In the genomic region with DNA sequence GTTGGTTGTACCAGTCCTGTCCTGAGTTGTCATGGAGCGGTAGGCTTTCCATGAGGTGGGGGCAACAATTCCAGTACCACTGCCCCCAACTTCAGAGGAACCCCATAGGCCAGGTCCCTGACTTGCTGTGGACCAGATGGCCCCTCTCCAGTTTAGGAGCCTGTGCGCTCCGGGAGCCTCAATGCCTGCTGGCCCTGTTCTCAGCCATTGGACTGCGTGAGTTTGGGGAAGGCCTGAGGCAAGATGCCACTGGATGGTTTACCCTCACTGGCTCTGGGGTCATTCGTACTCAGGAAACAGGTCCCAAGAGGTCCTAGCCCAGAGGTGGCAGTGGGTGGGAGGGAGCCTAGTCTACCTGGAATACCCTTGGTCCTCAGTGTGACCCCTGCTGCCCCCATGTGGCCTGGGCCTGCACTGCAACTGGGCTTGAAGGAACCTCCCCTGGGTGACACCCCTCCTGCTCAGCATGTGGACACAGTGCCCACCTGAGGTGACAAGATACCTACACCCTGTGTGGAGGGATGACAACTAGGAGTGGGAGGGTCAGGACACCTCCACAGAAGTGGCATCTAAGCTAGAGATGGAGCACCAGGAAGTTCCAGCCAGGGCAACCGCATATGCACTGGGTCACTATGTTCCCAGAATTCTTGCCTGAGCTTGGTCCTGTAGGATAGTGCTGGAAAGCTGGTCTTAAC, we compare ENCODE assay signal across 8 cellular contexts. TPM values are rescaled to one million over a fixed set of nuclear protein-coding genes. Genes with fewer than 3 reads are reported as not detected.
DNase-seq lines count a peak whose midpoint lies in the region; ATAC-seq and TF ChIP-seq lines count a peak whose summit lies in the region.

No MANE protein-coding gene starts in this region.

- no peak for TF ChIP-seq POLR2A in HCT116 (IDR thresholded peaks at IDR 0.05; ENCODE audit: borderline replicate concordance, extremely low read depth, insufficient read depth, insufficient read length)

- RAD21 ChIA-PET in HCT116 (lab: Charles Lee; ENCODE audit: low non-redundant PET in 1 of 2, low total read pairs in 2 of 2, uncharacterized antibody in 2 of 2, unreplicated experiment in 2 of 2) = no interaction called here

- H3K79me2 ChIP-seq in HCT116 (ENCODE audit: insufficient read depth, low read length) = no peaks in the 10 kb centered on the region

- no peaks in the 10 kb centered on the region for H4K20me1 ChIP-seq in HCT116 (ENCODE audit: insufficient read depth)

- peak overlapping the region; percentile 52 for H3K27ac ChIP-seq in HCT116 (ENCODE audit: low read depth, low read length)

- H3K4me2 ChIP-seq in HCT116 (ENCODE audit: low read length) = no peak overlapping the region

- H3K9me2 ChIP-seq in HCT116 (ENCODE audit: insufficient read depth) = no peaks in the 10 kb centered on the region

- ATAC-seq in HCT116 = peak; percentile 85

- CTCF ChIA-PET in Calu3 (lab: Charles Lee) (no interaction called here), HCT116 (lab: Charles Lee) (interaction anchor here (1.0 to 3.0 kb wide), 5 partner anchors 16 to 163 kb away, joined by 3 to 26 read pairs (median 6); a partner anchor contains a TSS)
- CTCF ChIA-PET in activated CD4-positive, alpha-beta T cell treated with anti-CD3 and anti-CD28 coated beads, Interleukin-2, amount 10 ng/mL, durations not matched to agents 7 days and 5 days (lab: Charles Lee) = interaction anchor here (0.7 to 1.7 kb wide), 6 partner anchors 9 to 180 kb away, joined by 3 to 10 read pairs (median 3); no protein-coding TSS in a partner anchor

- no TSS peak for BruUV-seq in Calu3 (replicated peaks; lab: Mats Ljungman, UMichigan)
- BruUV-seq in HCT116 (replicated peaks; lab: Mats Ljungman, UMichigan) = no TSS peak

- peak; percentile 97 for DNase-seq in Calu3
- DNase-seq in HCT116 (ENCODE audit: low read depth, low spot score) = peak; percentile 61
- DNase-seq in NCI-H460 (ENCODE audit: extremely low read depth, low read depth) = peak; percentile 56
- peak; percentile 91 for DNase-seq in activated CD4-positive, alpha-beta T cell treated with anti-CD3 and anti-CD28 coated beads, Interleukin-2, amount 10 ng/mL, durations not matched to agents 7 days and 5 days
- peak; percentile 66 for DNase-seq in choroid plexus epithelial cell (ENCODE audit: low read depth)
- peak; percentile 61 to 80 for DNase-seq in lung microvascular endothelial cell (ENCODE audit: low read depth in 2 of 2)
- peak; percentile 72 to 76 for DNase-seq in stimulated activated CD8-positive, alpha-beta memory T cell treated with anti-CD3 and anti-CD28 coated beads, Interleukin-15, amount 100 ng/mL, for 48 hours (ENCODE audit: low read depth in 2 of 2)
- no peak for DNase-seq in 8988T

- peaks cover 19 to 27% of the 10 kb centered on the region in 2 experiments for H3K4me1 ChIP-seq in HCT116 (ENCODE audit: control insufficient read depth in 1 of 2, insufficient read depth in 2 of 2, low read length in 2 of 2)

- peak; percentile 99 for TF ChIP-seq CTCF in Calu3 (IDR thresholded peaks at IDR 0.05; ENCODE audit: unreplicated experiment)
- TF ChIP-seq CTCF in HCT116 (IDR thresholded peaks at IDR 0.05 in 2 of 3, conservative IDR thresholded peaks at IDR 0.05 in 1 of 3; ENCODE audit: borderline replicate concordance in 1 of 3, insufficient read depth in 1 of 3, low read depth in 2 of 3, low read length in 2 of 3) = peak; percentile 85 to 99 (median 96)
- TF ChIP-seq CTCF in choroid plexus epithelial cell (conservative IDR thresholded peaks at IDR 0.05; ENCODE audit: low read depth, low read length) = peak; percentile 92

- no peak overlapping the region for H3K9ac ChIP-seq in HCT116 (ENCODE audit: low read length)

- TF ChIP-seq RAD21 in HCT116 (IDR thresholded peaks at IDR 0.05; ENCODE audit: low read depth) = peak; percentile 77

- no peaks in the 10 kb centered on the region for H3K27me3 Mint-ChIP-seq in Calu3 (ENCODE audit: unreplicated experiment)
- no peaks in the 10 kb centered on the region for H3K27me3 Mint-ChIP-seq in activated CD4-positive, alpha-beta T cell treated with anti-CD3 and anti-CD28 coated beads, Interleukin-2, amount 10 ng/mL, durations not matched to agents 7 days and 5 days

- intact Hi-C loops in Calu3 (cut with micrococcal nuclease; ENCODE audit: unreplicated experiment) (no loop called here), HCT116 (cut with micrococcal nuclease) (loop anchor here (2.0 kb wide), 1 partner anchor 49 kb away; no protein-coding TSS in a partner anchor)

- H3K9me3 ChIP-seq in HCT116 (ENCODE audit: control insufficient read depth in 1 of 2, insufficient read depth in 1 of 2, low read depth in 1 of 2, low read length in 2 of 2) = no peaks in the 10 kb centered on the region

- no peaks in the 10 kb centered on the region for H3K9me3 Mint-ChIP-seq in Calu3 (ENCODE audit: low read depth, unreplicated experiment)
- no peaks in the 10 kb centered on the region for H3K9me3 Mint-ChIP-seq in activated CD4-positive, alpha-beta T cell treated with anti-CD3 and anti-CD28 coated beads, Interleukin-2, amount 10 ng/mL, durations not matched to agents 7 days and 5 days

- POLR2A ChIA-PET in HCT116 (lab: Charles Lee) = interaction anchor here (0.6 kb wide), 1 partner anchor 1683 kb away, joined by 4 read pairs; no protein-coding TSS in a partner anchor
- POLR2A ChIA-PET in activated CD4-positive, alpha-beta T cell treated with anti-CD3 and anti-CD28 coated beads, Interleukin-2, amount 10 ng/mL, durations not matched to agents 7 days and 5 days (lab: Charles Lee) = no interaction called here

- H3K27ac Mint-ChIP-seq in Calu3 (ENCODE audit: unreplicated experiment) = no peak overlapping the region
- no peak overlapping the region for H3K27ac Mint-ChIP-seq in activated CD4-positive, alpha-beta T cell treated with anti-CD3 and anti-CD28 coated beads, Interleukin-2, amount 10 ng/mL, durations not matched to agents 7 days and 5 days

- H3K36me3 ChIP-seq in HCT116 (ENCODE audit: control insufficient read depth in 1 of 2, insufficient read depth in 2 of 2, low read length in 2 of 2) = peaks cover 4 to 11% of the 10 kb centered on the region in 2 experiments; a peak in 3 of 4 replicates

- no peaks in the 10 kb centered on the region for H3K27me3 ChIP-seq in HCT116 (ENCODE audit: insufficient read depth, low read length)

- H2AFZ ChIP-seq in HCT116 (ENCODE audit: low read depth, low read length, poor library complexity, severe bottlenecking) = no peak overlapping the region

- H3K4me1 Mint-ChIP-seq in Calu3 (ENCODE audit: low read depth, unreplicated experiment) = peaks cover 11% of the 10 kb centered on the region
- peaks cover 20% of the 10 kb centered on the region for H3K4me1 Mint-ChIP-seq in activated CD4-positive, alpha-beta T cell treated with anti-CD3 and anti-CD28 coated beads, Interleukin-2, amount 10 ng/mL, durations not matched to agents 7 days and 5 days

- H3K36me3 Mint-ChIP-seq in Calu3 (ENCODE audit: insufficient read depth, unreplicated experiment) = peaks cover 52% of the 10 kb centered on the region
- peaks cover 26% of the 10 kb centered on the region for H3K36me3 Mint-ChIP-seq in activated CD4-positive, alpha-beta T cell treated with anti-CD3 and anti-CD28 coated beads, Interleukin-2, amount 10 ng/mL, durations not matched to agents 7 days and 5 days (ENCODE audit: low read depth)

- H3K4me3 ChIP-seq in HCT116 (replicated peaks in 1 of 2; ENCODE audit: low read depth in 1 of 2, low read length in 2 of 2) (no peak overlapping the region), choroid plexus epithelial cell (ENCODE audit: low read depth, low read length) (no peak overlapping the region)

- H3K4me3 Mint-ChIP-seq in Calu3 (ENCODE audit: low read depth, unreplicated experiment) = no peak overlapping the region
- no peak overlapping the region for H3K4me3 Mint-ChIP-seq in activated CD4-positive, alpha-beta T cell treated with anti-CD3 and anti-CD28 coated beads, Interleukin-2, amount 10 ng/mL, durations not matched to agents 7 days and 5 days

RNA-seq across cellular contexts. Expression of a gene that starts 6.0 kb away (rescaled TPM):
- total RNA-seq in Calu3 (2022) (1.7 and 2.4 TPM in 2 replicates), HCT116 (2021; ENCODE audit: unreplicated experiment) (0.93 TPM), lung microvascular endothelial cell (0.20 and 0.44 TPM in 2 replicates)
- 0.77 and 1.1 TPM in 2 replicates for polyA plus RNA-seq in HCT116 (2012)
- 0.35 TPM in 1 of 2 replicates, not detected in the other for total RNA-seq in NCI-H460 (2014; rRNA removed; shearing (Covaris generic))
- not detected in 2 replicates for polyA plus RNA-seq in NCI-H460 (2014; cell fraction: nucleus; rRNA removed)
- under 1 TPM; 0.54 to 0.62 TPM for total RNA-seq in activated CD4-positive, alpha-beta T cell treated with anti-CD3 and anti-CD28 coated beads, Interleukin-2, amount 10 ng/mL, durations not matched to agents 7 days and 5 days

RNA-seq across cellular contexts. Expression of a gene that starts 6.4 kb away (rescaled TPM):
- total RNA-seq in Calu3 (2022) = 68.3 and 72.4 TPM in 2 replicates
- total RNA-seq in HCT116 (2021; ENCODE audit: unreplicated experiment) = 110 TPM
- polyA plus RNA-seq in HCT116 (2012) = 130 TPM in 2 replicates
- total RNA-seq in NCI-H460 (2014; rRNA removed; shearing (Covaris generic)) = 17.4 and 22.4 TPM in 2 replicates
- polyA plus RNA-seq in NCI-H460 (2014; cell fraction: nucleus; rRNA removed) = 32.8 and 38.1 TPM in 2 replicates
- total RNA-seq in activated CD4-positive, alpha-beta T cell treated with anti-CD3 and anti-CD28 coated beads, Interleukin-2, amount 10 ng/mL, durations not matched to agents 7 days and 5 days = 10 to 100 TPM; 43.5 to 46.6 TPM
- total RNA-seq in lung microvascular endothelial cell = 26.8 and 29.6 TPM in 2 replicates

RNA-seq across cellular contexts. Expression of a gene that starts 17.1 kb away (rescaled TPM):
- 1.5 and 3.1 TPM in 2 replicates for total RNA-seq in Calu3 (2022)
- total RNA-seq in HCT116 (2021; ENCODE audit: unreplicated experiment) = 7.2 TPM
- 10.0 and 11.7 TPM in 2 replicates for polyA plus RNA-seq in HCT116 (2012)
- total RNA-seq in NCI-H460 (2014; rRNA removed; shearing (Covaris generic)) = 0.17 TPM in 1 of 2 replicates, not detected in the other
- 0.11 and 0.18 TPM in 2 replicates for polyA plus RNA-seq in NCI-H460 (2014; cell fraction: nucleus; rRNA removed)
- total RNA-seq in activated CD4-positive, alpha-beta T cell treated with anti-CD3 and anti-CD28 coated beads, Interleukin-2, amount 10 ng/mL, durations not matched to agents 7 days and 5 days = not detected
- total RNA-seq in lung microvascular endothelial cell = not detected in 2 replicates

RNA-seq across cellular contexts. Expression of a gene that starts 26.9 kb away (rescaled TPM):
- total RNA-seq in Calu3 (2022) (72.6 and 75.5 TPM in 2 replicates), HCT116 (2021; ENCODE audit: unreplicated experiment) (52.0 TPM), lung microvascular endothelial cell (9.3 and 10.0 TPM in 2 replicates)
- 43.4 and 44.2 TPM in 2 replicates for polyA plus RNA-seq in HCT116 (2012)
- total RNA-seq in NCI-H460 (2014; rRNA removed; shearing (Covaris generic)) = 7.7 and 9.1 TPM in 2 replicates
- polyA plus RNA-seq in NCI-H460 (2014; cell fraction: nucleus; rRNA removed) = 10.1 and 10.5 TPM in 2 replicates
- 10 to 100 TPM; 69.3 to 81.0 TPM for total RNA-seq in activated CD4-positive, alpha-beta T cell treated with anti-CD3 and anti-CD28 coated beads, Interleukin-2, amount 10 ng/mL, durations not matched to agents 7 days and 5 days

RNA-seq across cellular contexts. Expression of a gene that starts 29.5 kb away (rescaled TPM):
- 32.0 and 35.0 TPM in 2 replicates for total RNA-seq in Calu3 (2022)
- total RNA-seq in HCT116 (2021; ENCODE audit: unreplicated experiment) = 24.0 TPM
- 12.0 and 13.1 TPM in 2 replicates for polyA plus RNA-seq in HCT116 (2012)
- 7.4 and 7.8 TPM in 2 replicates for total RNA-seq in NCI-H460 (2014; rRNA removed; shearing (Covaris generic))
- 7.7 and 9.9 TPM in 2 replicates for polyA plus RNA-seq in NCI-H460 (2014; cell fraction: nucleus; rRNA removed)
- total RNA-seq in activated CD4-positive, alpha-beta T cell treated with anti-CD3 and anti-CD28 coated beads, Interleukin-2, amount 10 ng/mL, durations not matched to agents 7 days and 5 days = 1 to 10 TPM; 3.3 to 3.7 TPM
- total RNA-seq in lung microvascular endothelial cell = 17.7 and 25.0 TPM in 2 replicates
